In the genomic region with DNA sequence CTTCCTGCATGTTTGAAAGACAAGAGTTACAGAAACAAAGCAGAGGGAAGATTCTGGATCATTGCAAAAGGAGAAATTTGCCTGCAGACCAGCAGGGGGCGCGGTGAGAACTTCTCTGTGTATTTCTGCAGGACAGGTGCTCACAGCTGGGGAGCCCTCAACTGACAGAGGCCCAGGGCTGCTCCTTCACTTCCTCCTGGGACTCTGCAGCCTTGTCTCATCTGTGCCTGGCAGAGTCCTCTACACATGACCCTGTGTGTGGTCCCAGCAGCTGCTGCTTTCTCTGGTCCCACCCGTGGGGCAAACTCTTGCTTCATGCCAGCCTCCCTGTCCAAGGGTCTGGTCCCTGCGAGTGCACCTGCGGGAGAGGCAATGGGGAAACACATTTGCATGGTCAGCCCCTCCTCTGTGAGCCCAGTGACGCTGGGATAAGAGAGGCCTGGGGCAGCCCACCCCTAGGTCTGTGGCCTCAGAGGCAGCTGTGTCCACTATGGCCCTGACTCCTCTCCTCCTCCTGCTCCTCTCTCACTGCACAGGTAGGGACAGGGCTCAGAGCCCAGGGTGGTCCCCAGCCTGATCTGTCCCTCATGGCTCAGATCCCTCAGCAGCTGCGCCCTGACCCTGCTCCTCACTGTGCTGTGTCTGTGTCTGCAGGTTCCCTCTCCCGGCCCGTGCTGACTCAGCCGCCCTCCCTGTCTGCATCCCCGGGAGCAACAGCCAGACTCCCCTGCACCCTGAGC, we compare ENCODE assay signal across 1 cellular context.
TF ChIP-seq lines count a peak whose summit lies in the region.

No MANE protein-coding gene starts in this region.

TF ChIP-seq in WTC11, 78 proteins besides CTCF, POLR2A, EP300 and RAD21 (continued from another document):
- TF ChIP-seq AR (CRISPR knock-in tag; IDR thresholded peaks at IDR 0.05) (no peak), ATF2 (CRISPR knock-in tag; IDR thresholded peaks at IDR 0.05; ENCODE audit: borderline replicate concordance, low read depth) (no peak), CDX4 (CRISPR knock-in tag; IDR thresholded peaks at IDR 0.05; ENCODE audit: borderline replicate concordance) (no peak), ATF1 (CRISPR knock-in tag; IDR thresholded peaks at IDR 0.05) (no peak)
